32 cellular contexts compared by ENCODE assay signal in the genomic region with DNA sequence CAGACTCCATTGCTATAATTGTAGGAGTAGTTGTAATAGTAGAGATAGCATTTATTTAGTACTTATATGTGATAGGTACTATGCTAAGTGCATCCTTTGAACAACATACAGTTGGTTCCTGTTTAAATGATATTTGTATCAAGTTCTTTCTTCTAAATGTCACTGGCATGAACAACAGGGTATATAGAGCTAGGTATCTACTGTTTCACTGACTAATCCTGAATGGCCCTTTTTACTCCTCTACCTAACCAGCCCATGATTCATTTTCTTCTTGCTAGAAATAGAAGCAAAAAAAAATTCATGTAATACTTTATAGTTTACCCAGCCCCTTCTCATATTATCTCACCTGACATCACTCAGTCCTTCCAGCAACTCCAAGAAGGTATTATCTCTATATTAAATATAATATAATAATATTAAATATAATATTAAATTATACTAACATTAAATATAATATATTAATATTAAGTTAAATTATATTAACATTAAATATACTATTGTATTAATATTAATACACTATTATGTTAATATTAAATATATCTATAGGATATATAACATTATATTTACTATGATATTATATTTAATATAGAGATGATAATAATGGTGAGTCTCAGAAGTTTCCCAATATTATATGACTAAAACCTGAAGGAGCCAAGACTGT.
"Had no signal": no experiment of that assay in that cellular context is flagged by ENCODE, and none has a peak within 500 bp of the region (broad histone marks: within the 10 kb centered on the region; RNA-seq: fewer than 3 reads in every experiment).

No MANE protein-coding gene starts in this region.

- H3K36me3 ChIP-seq: breast epithelium, upper lobe of right lung had no signal

- H3K9me3 ChIP-seq: breast epithelium, gastroesophageal sphincter, lower lobe of right lung, right atrium auricular region, suprapubic skin, tibial artery, upper lobe of right lung had no signal

- H3K4me1 ChIP-seq: breast epithelium, gastroesophageal sphincter, lower lobe of right lung, parathyroid adenoma, tibial artery, upper lobe of right lung had no signal

- H3K4me3 ChIP-seq: breast epithelium, gastroesophageal sphincter, lower lobe of right lung, right atrium auricular region, spleen, suprapubic skin, tibial artery, upper lobe of right lung had no signal

- H3K79me2 ChIP-seq: parathyroid adenoma had no signal

- H3K27me3 ChIP-seq: breast epithelium, gastroesophageal sphincter, right atrium auricular region, spleen, suprapubic skin, tibial artery, upper lobe of right lung had no signal

- H3K27me3 Mint-ChIP-seq: activated CD4-positive, alpha-beta memory T cell treated with anti-CD3 and anti-CD28 coated beads, Interleukin-2, amount 10 ng/mL, durations not matched to agents 7 days and 5 days; activated CD4-positive, alpha-beta T cell treated with anti-CD3 and anti-CD28 coated beads, Interleukin-2, amount 10 ng/mL, durations not matched to agents 7 days and 5 days; activated T-cell treated with anti-CD3 and anti-CD28 coated beads, Interleukin-2, amount 50 U/mL, for 24 hours had no signal

- H3K9ac ChIP-seq: parathyroid adenoma had no signal

- ATAC-seq: activated CD4-positive, CD25-positive, alpha-beta regulatory T cell treated with anti-CD3 and anti-CD28 coated beads, Interleukin-2, amount 50 U/mL, for 24 hours; gastroesophageal sphincter; left lobe of liver; lower lobe of right lung; naive thymus-derived CD8-positive, alpha-beta T cell; upper lobe of right lung had no signal

- H3K27ac Mint-ChIP-seq: activated CD4-positive, alpha-beta memory T cell treated with anti-CD3 and anti-CD28 coated beads, Interleukin-2, amount 10 ng/mL, durations not matched to agents 7 days and 5 days; activated CD4-positive, alpha-beta T cell treated with anti-CD3 and anti-CD28 coated beads, Interleukin-2, amount 10 ng/mL, durations not matched to agents 7 days and 5 days; activated T-cell treated with anti-CD3 and anti-CD28 coated beads, Interleukin-2, amount 50 U/mL, for 24 hours; immature natural killer cell; naive thymus-derived CD8-positive, alpha-beta T cell had no signal

- DNase-seq: activated CD4-positive, alpha-beta memory T cell treated with anti-CD3 and anti-CD28 coated beads, Interleukin-2, amount 10 ng/mL, durations not matched to agents 7 days and 5 days; activated CD4-positive, alpha-beta T cell treated with anti-CD3 and anti-CD28 coated beads, Interleukin-2, amount 10 ng/mL, durations not matched to agents 7 days and 5 days; activated CD8-positive, alpha-beta memory T cell treated with anti-CD3 and anti-CD28 coated beads, Interleukin-2, amount 50 U/mL, for 48 hours; activated gamma-delta T cell treated with Interleukin-2 at 50 U/mL for 16 hours; activated naive CD4-positive, alpha-beta T cell treated with anti-CD3 and anti-CD28 coated beads, Interleukin-2, amount 50 U/mL, for 16 hours; activated T-cell treated with anti-CD3 and anti-CD28 coated beads, Interleukin-2, amount 50 U/mL, for 24 hours; amygdala; central memory CD4-positive, alpha-beta T cell; dermis blood vessel endothelial cell; effector CD4-positive, alpha-beta T cell; erythroblast; head of caudate nucleus; hippocampal formation; immature natural killer cell; kidney glomerular epithelial cell; lower lobe of right lung; mesenchymal stem cell; naive thymus-derived CD8-positive, alpha-beta T cell; nucleus accumbens; spleen; stimulated activated naive CD4-positive, alpha-beta T cell; tibial artery; upper lobe of right lung had no signal

- H3K9me3 Mint-ChIP-seq: activated CD4-positive, alpha-beta memory T cell treated with anti-CD3 and anti-CD28 coated beads, Interleukin-2, amount 10 ng/mL, durations not matched to agents 7 days and 5 days; activated CD4-positive, alpha-beta T cell treated with anti-CD3 and anti-CD28 coated beads, Interleukin-2, amount 10 ng/mL, durations not matched to agents 7 days and 5 days; immature natural killer cell; neural crest cell had no signal

- H3K4me1 Mint-ChIP-seq: activated CD4-positive, alpha-beta memory T cell treated with anti-CD3 and anti-CD28 coated beads, Interleukin-2, amount 10 ng/mL, durations not matched to agents 7 days and 5 days; activated CD4-positive, alpha-beta T cell treated with anti-CD3 and anti-CD28 coated beads, Interleukin-2, amount 10 ng/mL, durations not matched to agents 7 days and 5 days; immature natural killer cell; naive thymus-derived CD8-positive, alpha-beta T cell; neural crest cell had no signal

- H3K4me3 Mint-ChIP-seq: activated CD4-positive, alpha-beta memory T cell treated with anti-CD3 and anti-CD28 coated beads, Interleukin-2, amount 10 ng/mL, durations not matched to agents 7 days and 5 days; activated CD4-positive, alpha-beta T cell treated with anti-CD3 and anti-CD28 coated beads, Interleukin-2, amount 10 ng/mL, durations not matched to agents 7 days and 5 days; activated T-cell treated with anti-CD3 and anti-CD28 coated beads, Interleukin-2, amount 50 U/mL, for 24 hours; immature natural killer cell; naive thymus-derived CD8-positive, alpha-beta T cell; neural crest cell had no signal

- H3K27ac ChIP-seq: breast epithelium, gastroesophageal sphincter, lower lobe of right lung, parathyroid adenoma, right atrium auricular region, spleen, suprapubic skin, tibial artery, upper lobe of right lung, VCaP had no signal

- H2AFZ ChIP-seq: parathyroid adenoma had no signal
